In genomic region chr15:70659662-70660061, GRCh38 we compare ENCODE assay signal across 23 cellular contexts.
"Had no signal": no experiment of that assay in that cellular context is flagged by ENCODE, and none has a peak within 500 bp of the region (broad histone marks: within the 10 kb centered on the region; RNA-seq: fewer than 3 reads in every experiment).

No MANE protein-coding gene starts in this region.

- H3K4me1 Mint-ChIP-seq: mesothelial cell of epicardium, naive B cell had no signal

- FAIRE-seq: colon, endothelial cell of umbilical vein, islet of Langerhans, keratinocyte had no signal

- H3K27ac Mint-ChIP-seq: mesothelial cell of epicardium, naive B cell had no signal

- H3K9me3 Mint-ChIP-seq: mesothelial cell of epicardium had no signal

- H3K27me3 Mint-ChIP-seq: naive B cell had no signal

- H3K27ac ChIP-seq: coronary artery, esophagus muscularis mucosa, foreskin keratinocyte, heart right ventricle, lower lobe of right lung had no signal

- H3K9me3 ChIP-seq: esophagus muscularis mucosa, heart right ventricle, left lung, lower lobe of right lung, mucosa of descending colon had no signal

- H3K4me1 ChIP-seq: esophagus muscularis mucosa, foreskin keratinocyte, left lung, lower lobe of right lung had no signal

- ATAC-seq: foreskin keratinocyte, heart right ventricle, left cardiac atrium, left lung, left ventricle myocardium superior, lower lobe of right lung, mucosa of descending colon had no signal

- H3K27me3 ChIP-seq: dorsolateral prefrontal cortex, esophagus muscularis mucosa, foreskin keratinocyte, heart right ventricle, left lung had no signal

- H3K4me3 Mint-ChIP-seq: mesothelial cell of epicardium, naive B cell had no signal

- DNase-seq: dermis blood vessel endothelial cell; dorsolateral prefrontal cortex; effector CD4-positive, alpha-beta T cell; effector memory CD4-positive, alpha-beta T cell; foreskin keratinocyte; glutamatergic neuron; head of caudate nucleus; heart right ventricle; hippocampal formation; left cardiac atrium; left lung; left ventricle myocardium superior; lower lobe of right lung; mesenchymal stem cell; mucosa of descending colon; naive B cell had no signal

- H3K4me3 ChIP-seq: coronary artery, dorsolateral prefrontal cortex, esophagus muscularis mucosa, heart right ventricle, left lung, lower lobe of right lung, mucosa of descending colon had no signal
